ENCODE assay signal across 8 cellular contexts in the genomic region with DNA sequence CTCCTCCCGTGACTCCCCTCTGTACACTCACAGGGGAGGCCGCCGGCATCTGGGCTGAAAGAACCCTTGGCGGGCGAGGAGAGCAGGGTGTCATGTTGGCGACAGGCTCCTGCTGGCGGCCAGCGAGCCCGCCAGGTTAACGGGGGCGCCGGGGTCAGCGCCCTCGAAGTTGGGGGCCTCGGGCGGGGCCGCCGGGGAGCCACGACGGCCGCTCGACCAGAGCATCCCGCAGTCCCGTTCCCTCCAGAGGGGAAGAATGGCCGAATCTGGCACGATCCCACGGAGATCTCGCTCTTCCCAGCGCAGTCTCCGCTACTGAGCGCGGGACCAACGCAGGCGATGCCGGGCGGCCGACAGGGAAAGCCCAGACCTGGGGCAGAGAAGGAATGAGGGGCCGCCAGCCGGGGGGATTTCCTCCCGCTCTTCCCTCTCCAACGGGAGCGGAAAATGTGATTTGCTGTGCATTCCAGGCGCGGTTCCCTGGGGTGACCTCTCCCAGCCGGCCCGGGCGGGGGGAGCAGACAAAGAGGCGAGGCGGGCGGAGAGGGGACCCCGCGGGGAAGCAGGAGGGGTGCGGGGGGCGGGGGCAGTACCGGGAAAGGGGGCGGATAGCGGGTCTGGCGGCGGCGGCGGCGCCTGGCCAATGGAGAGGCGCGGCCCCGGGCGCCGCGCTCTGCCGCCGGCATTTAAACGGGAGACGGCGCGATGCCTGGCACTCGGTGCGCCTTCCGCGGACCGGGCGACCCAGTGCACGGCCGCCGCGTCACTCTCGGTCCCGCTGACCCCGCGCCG. TPM values are rescaled to one million over a fixed set of nuclear protein-coding genes. Genes with fewer than 3 reads are reported as not detected.
DNase-seq lines count a peak whose midpoint lies in the region; ATAC-seq and TF ChIP-seq lines count a peak whose summit lies in the region.

A gene (plus strand): TSS at position 715 of the 792 bp plus-strand sequence. CDS start 12,687 bp downstream, outside the sequence.

- peaks cover 0 to 1% of the 10 kb centered on the region in 2 donors for H3K36me3 Mint-ChIP-seq in activated T-cell treated with anti-CD3 and anti-CD28 coated beads, Interleukin-2, amount 50 U/mL, for 72 hours (ENCODE audit: insufficient read depth in 2 of 2)

- peak within 1 kb of the TSS; percentile 64 for H4K8ac ChIP-seq in mesenchymal stem cell (ENCODE audit: low read length)

- H3K27me3 Mint-ChIP-seq in activated T-cell treated with anti-CD3 and anti-CD28 coated beads, Interleukin-2, amount 50 U/mL, for 72 hours (ENCODE audit: low read depth), result peaks cover 89% of the 10 kb centered on the region

- H3K27me3 ChIP-seq in colonic mucosa (peaks cover 36% of the 10 kb centered on the region), mesenchymal stem cell (ENCODE audit: control insufficient read depth in 1 of 2, insufficient read depth in 1 of 2, low read length in 2 of 2) (peaks cover 0 to 39% of the 10 kb centered on the region in 2 experiments), tibial artery (peaks cover 0 to 64% of the 10 kb centered on the region in 2 donors)

- H3K4me2 ChIP-seq in mesenchymal stem cell (ENCODE audit: low read length, poor library complexity, severe bottlenecking), result peak within 1 kb of the TSS; percentile 93

- H2AK5ac ChIP-seq in mesenchymal stem cell (ENCODE audit: low read length, severe bottlenecking), result no peak within 1 kb of the TSS

- peak within 1 kb of the TSS in 1 of 2 experiments; percentile 83 for H3K23ac ChIP-seq in mesenchymal stem cell (ENCODE audit: low read length in 2 of 2)

- H2BK120ac ChIP-seq in mesenchymal stem cell (ENCODE audit: low read depth, low read length), result peak within 1 kb of the TSS; percentile 27

- no peaks in the 10 kb centered on the region for H3K9me3 ChIP-seq in colonic mucosa
- H3K9me3 ChIP-seq in mesenchymal stem cell (ENCODE audit: control insufficient read depth, low read length), result no peaks in the 10 kb centered on the region
- no peaks in the 10 kb centered on the region for H3K9me3 ChIP-seq in tibial artery

- WGBS in mesenchymal stem cell, result 2% methylated on average over 45 of the region's 89 CpGs

- H3K18ac ChIP-seq in mesenchymal stem cell (ENCODE audit: low read depth in 1 of 2, low read length in 2 of 2), result peak within 1 kb of the TSS; percentile 87 to 89

- peak within 1 kb of the TSS; percentile 76 to 78 for H3K4me3 Mint-ChIP-seq in activated T-cell treated with anti-CD3 and anti-CD28 coated beads, Interleukin-2, amount 50 U/mL, for 72 hours

- no peaks in the 10 kb centered on the region for H3K36me3 ChIP-seq in colonic mucosa
- no peaks in the 10 kb centered on the region for H3K36me3 ChIP-seq in mesenchymal stem cell (ENCODE audit: control insufficient read depth in 1 of 2, insufficient read depth in 2 of 2, low read depth in 1 of 2, low read length in 2 of 2)
- no peaks in the 10 kb centered on the region for H3K36me3 ChIP-seq in tibial artery

- H3K9ac ChIP-seq in colonic mucosa (ENCODE audit: low read depth in 2 of 2, low read length in 2 of 2) (peak within 1 kb of the TSS; percentile 34 to 53), mesenchymal stem cell (ENCODE audit: low read length) (peak within 1 kb of the TSS; percentile 83)

- peak within 1 kb of the TSS; percentile 46 for H2AFZ ChIP-seq in mesenchymal stem cell (ENCODE audit: low read depth, low read length)

- peak within 1 kb of the TSS; percentile 59 for H4K91ac ChIP-seq in mesenchymal stem cell (ENCODE audit: low read length)

- H3K27ac ChIP-seq in colonic mucosa (peak within 1 kb of the TSS; percentile 17), mesenchymal stem cell (ENCODE audit: low read length, poor library complexity, severe bottlenecking) (peak within 1 kb of the TSS; percentile 56), tibial artery (no peak within 1 kb of the TSS)

- peak within 1 kb of the TSS in 1 of 2 experiments; percentile 80 for H3K14ac ChIP-seq in mesenchymal stem cell (ENCODE audit: low read length in 2 of 2)

- ATAC-seq in activated T-cell treated with anti-CD3 and anti-CD28 coated beads, Interleukin-2, amount 50 U/mL, for 72 hours (replicated peaks in 1 of 2), result peak in 1 of 2 donors; percentile 7
- ATAC-seq in GM21526 (IDR thresholded peaks at IDR 0.05; ENCODE audit: low FRiP score, unreplicated experiment), result no peak

- H3K4me1 Mint-ChIP-seq in activated T-cell treated with anti-CD3 and anti-CD28 coated beads, Interleukin-2, amount 50 U/mL, for 72 hours (ENCODE audit: low read depth), result peaks cover 24% of the 10 kb centered on the region

- H3K79me1 ChIP-seq in mesenchymal stem cell (replicated peaks; ENCODE audit: low read length, poor library complexity, severe bottlenecking), result peaks cover 2% of the 10 kb centered on the region

- H3K4ac ChIP-seq in mesenchymal stem cell (ENCODE audit: low read depth in 1 of 2, low read length in 2 of 2), result peak within 1 kb of the TSS in 1 of 2 experiments; percentile 76

- peak within 1 kb of the TSS; percentile 21 to 90 for H2BK12ac ChIP-seq in mesenchymal stem cell (ENCODE audit: low read length in 2 of 2)

- peak within 1 kb of the TSS; percentile 90 for H2BK15ac ChIP-seq in mesenchymal stem cell (ENCODE audit: low read depth, poor library complexity, severe bottlenecking)

- DNase-seq in activated T-cell treated with anti-CD3 and anti-CD28 coated beads, Interleukin-2, amount 50 U/mL, for 72 hours, result no peak
- no peak for DNase-seq in activated T-cell treated with anti-CD3 and anti-CD28 coated beads, Interleukin-2, amount 50 U/mL, for 48 hours
- DNase-seq in colonic mucosa (peak; percentile 37), mesenchymal stem cell (peak; percentile 73), tibial artery (no peak), NCI-H2029 treated with DMSO at 0.1 percent for 48 hours (lab: John Stamatoyannopoulos, UW) (no peak), NCI-H524 treated with DMSO at 0.1 percent for 48 hours (lab: John Stamatoyannopoulos, UW) (no peak)

- no peak within 1 kb of the TSS for H2BK5ac ChIP-seq in mesenchymal stem cell (ENCODE audit: low read depth, low read length, poor library complexity, severe bottlenecking)

- H3K27ac Mint-ChIP-seq in activated T-cell treated with anti-CD3 and anti-CD28 coated beads, Interleukin-2, amount 50 U/mL, for 72 hours, result no peak within 1 kb of the TSS

- intact Hi-C loops in colonic mucosa (cut with DNase I), result no loop called here
- intact Hi-C loops in tibial artery (cut with DNase I; ENCODE audit: low total_unique reads), result no loop called here

- H3K4me3 ChIP-seq in colonic mucosa, result peak within 1 kb of the TSS; percentile 48
- H3K4me3 ChIP-seq in mesenchymal stem cell (ENCODE audit: insufficient read depth in 1 of 2, low read depth in 1 of 2, low read length in 2 of 2), result peak within 1 kb of the TSS; percentile 84 to 85
- H3K4me3 ChIP-seq in tibial artery, result peak within 1 kb of the TSS; percentile 24 to 49

- H3K4me1 ChIP-seq in colonic mucosa (peaks cover 8% of the 10 kb centered on the region), mesenchymal stem cell (ENCODE audit: control insufficient read depth, insufficient read depth, low read depth, low read length) (peaks cover 21% of the 10 kb centered on the region), tibial artery (peaks cover 0 to 28% (median 22%) of the 10 kb centered on the region in 4 donors)

- no peak for TF ChIP-seq CTCF in colonic mucosa (IDR thresholded peaks at IDR 0.05)
- no peak for TF ChIP-seq CTCF in tibial artery (IDR thresholded peaks at IDR 0.05)

- H3K9me3 Mint-ChIP-seq in activated T-cell treated with anti-CD3 and anti-CD28 coated beads, Interleukin-2, amount 50 U/mL, for 72 hours, result no peaks in the 10 kb centered on the region

RNA-seq across cellular contexts. Expression of the gene that starts here (rescaled TPM):
- total RNA-seq in activated T-cell treated with anti-CD3 and anti-CD28 coated beads, Interleukin-2, amount 50 U/mL, for 72 hours, result under 1 TPM in 1 of 2 donors, not detected in 1; 0.25 TPM
- 10 to 100 TPM; 18.9 to 39.3 TPM for total RNA-seq in colonic mucosa
- polyA plus RNA-seq in mesenchymal stem cell (2013, experiment 1 of 2), result 20.7 TPM
- 22.2 TPM for polyA plus RNA-seq in mesenchymal stem cell (2013, experiment 2 of 2)

Comparison
In these comparisons a context has a peak if more than half of its experiments do, and no peak if none do; other contexts are left out.
1. RNA of the gene that starts here (total RNA-seq): 18.9 to 39.3 TPM in colonic mucosa; 0.25 TPM in activated T-cell treated with anti-CD3 and anti-CD28 coated beads, Interleukin-2, amount 50 U/mL, for 72 hours; every median in the first group is over 10 times any median in the second.
2. DNase-seq: peak in colonic mucosa (single experiment) and mesenchymal stem cell (single experiment); none in activated T-cell treated with anti-CD3 and anti-CD28 coated beads, Interleukin-2, amount 50 U/mL, for 72 hours (0 of 2), activated T-cell treated with anti-CD3 and anti-CD28 coated beads, Interleukin-2, amount 50 U/mL, for 48 hours (0 of 2), tibial artery (0 of 2), NCI-H2029 treated with DMSO at 0.1 percent for 48 hours (single experiment) and NCI-H524 treated with DMSO at 0.1 percent for 48 hours (single experiment).
3. H3K27ac ChIP-seq: peak in colonic mucosa (single experiment) and mesenchymal stem cell (single experiment); none in tibial artery (0 of 2).
4. Peak in every context shown above with its lines, with median percentiles within 50 percentile points of each other: H3K4me3 ChIP-seq.